In genomic region chr2:64101141-64101591, GRCh38 we compare ENCODE assay signal across 9 cellular contexts. TPM values are rescaled to one million over a fixed set of nuclear protein-coding genes. Genes with fewer than 3 reads are reported as not detected.
DNase-seq lines count a peak whose midpoint lies in the region; ATAC-seq and TF ChIP-seq lines count a peak whose summit lies in the region.
"Had no signal": no experiment of that assay in that cellular context is flagged by ENCODE, and none has a peak within 500 bp of the region (broad histone marks: within the 10 kb centered on the region; RNA-seq: fewer than 3 reads in every experiment).

No MANE protein-coding gene starts in this region.

- H3K27me3 ChIP-seq in neutrophil, result no peaks in the 10 kb centered on the region
- no peaks in the 10 kb centered on the region for H3K27me3 ChIP-seq in BE2C

- ATAC-seq in GM18508 (IDR thresholded peaks at IDR 0.05; ENCODE audit: insufficient read depth, unreplicated experiment) (peak; percentile 45), GM21825 (IDR thresholded peaks at IDR 0.05; ENCODE audit: unreplicated experiment) (peak; percentile 50), HG03045 (IDR thresholded peaks at IDR 0.05; ENCODE audit: unreplicated experiment) (no peak)

- H3K9me3 ChIP-seq in neutrophil, result no peaks in the 10 kb centered on the region
- H3K9me3 ChIP-seq in BE2C, result no peaks in the 10 kb centered on the region

- TF ChIP-seq CTCF in neutrophil (IDR thresholded peaks at IDR 0.05) (no peak), BE2C (IDR thresholded peaks at IDR 0.05; ENCODE audit: low read depth, low read length) (no peak)

- H3K4me3 ChIP-seq in neutrophil (ENCODE audit: low read depth in 1 of 2, low read length in 1 of 2) (no peak overlapping the region), BE2C (ENCODE audit: low read depth, low read length) (no peak overlapping the region)

- in situ Hi-C loops in SK-MEL-5 (cut with HindIII; ENCODE audit: low pct_unique_long_range_greater_than_20kb, low sequenced_read_pairs), result no loop called here
- in situ Hi-C loops in ACHN (cut with HindIII; ENCODE audit: low pct_ligation_motif_present, low pct_unique_long_range_greater_than_20kb, low sequenced_read_pairs), result no loop called here

- H3K36me3 ChIP-seq in neutrophil (peaks cover 94% of the 10 kb centered on the region), BE2C (peaks cover 1% of the 10 kb centered on the region)

- DNase-seq in SK-MEL-5 (ENCODE audit: low read depth, low spot score), result peak; percentile 15
- no peak for DNase-seq in NK-92 treated with Interleukin-12 subunit alpha and Interleukin-12 subunit beta, amount 100 ng/mL, for 24 hours (lab: John Stamatoyannopoulos, UW)
- DNase-seq in BE2C, result no peak
- DNase-seq in ACHN, result no peak
- DNase-seq: NCI-H1417 treated with DMSO at 0.1 percent for 48 hours had no signal

- peaks cover 0 to 9% of the 10 kb centered on the region in 2 experiments for H3K4me1 ChIP-seq in neutrophil (ENCODE audit: control insufficient read depth in 1 of 2, insufficient read depth in 1 of 2, low read depth in 1 of 2, low read length in 1 of 2)
- H3K4me1 ChIP-seq in BE2C, result no peaks in the 10 kb centered on the region

- peak overlapping the region; percentile 26 for H3K27ac ChIP-seq in neutrophil

RNA-seq across cellular contexts. Expression of gene PELI1, which starts 43.1 kb away (rescaled TPM):
- total RNA-seq in SK-MEL-5 (2014; rRNA removed; shearing (Covaris generic)), result 8.9 and 9.4 TPM in 2 replicates
- 13.5 and 14.7 TPM in 2 replicates for polyA plus RNA-seq in SK-MEL-5 (2015; cell fraction: cytosol; rRNA removed)
- polyA plus RNA-seq in SK-MEL-5 (2015; cell fraction: nucleus; rRNA removed), result 12.1 and 15.2 TPM in 2 replicates
- 15.5 TPM for polyA plus RNA-seq in BE2C (2012; ENCODE audit: insufficient read depth, insufficient read length, low read depth)
